In the genomic region with DNA sequence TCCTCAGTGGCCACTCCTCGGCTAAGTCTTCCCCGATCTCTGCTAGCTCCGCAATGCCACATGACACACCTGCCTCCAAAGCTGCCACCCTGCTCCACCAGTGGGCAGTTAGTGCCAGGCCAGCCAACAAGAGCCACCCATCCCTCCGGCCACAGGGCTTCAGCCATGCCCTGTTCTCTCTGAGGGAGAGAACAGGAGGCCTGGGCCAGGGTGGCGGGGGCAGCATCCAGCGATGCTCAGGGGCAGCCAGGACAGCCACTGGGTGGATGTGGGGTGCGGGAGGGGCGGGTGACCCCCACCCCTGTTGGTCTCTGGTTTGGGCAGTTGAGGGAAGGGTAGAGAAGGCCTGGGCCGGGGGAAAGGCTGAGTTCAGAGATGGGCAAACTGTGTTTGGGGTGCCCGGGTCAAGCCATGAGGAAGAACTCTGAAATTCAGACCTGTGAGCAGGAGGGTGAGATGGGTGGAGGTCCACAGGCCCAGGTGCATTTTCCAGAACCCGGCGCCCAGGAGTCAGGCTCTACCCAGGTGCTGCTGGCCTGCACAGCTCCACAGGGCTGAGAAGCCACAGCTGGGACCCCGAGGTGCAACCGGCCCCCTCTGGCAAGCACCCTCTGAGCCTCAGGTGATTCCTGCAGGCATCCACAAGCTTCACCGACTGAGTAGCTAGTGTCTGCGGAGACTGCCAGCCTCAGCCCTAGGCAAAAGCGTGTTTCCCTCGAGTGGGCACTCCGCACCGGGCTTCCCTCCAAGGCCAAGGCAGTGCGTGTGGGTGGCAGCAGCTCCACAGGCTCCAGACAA, we compare ENCODE assay signal across 23 cellular contexts.
"Had no signal": no experiment of that assay in that cellular context is flagged by ENCODE, and none has a peak within 500 bp of the region (broad histone marks: within the 10 kb centered on the region; RNA-seq: fewer than 3 reads in every experiment).

No MANE protein-coding gene starts in this region.

- DNase-seq: activated CD4-positive, alpha-beta T cell treated with anti-CD3 and anti-CD28 coated beads for 4 hours; activated CD8-positive, alpha-beta memory T cell treated with anti-CD3 and anti-CD28 coated beads, Interleukin-2, amount 50 U/mL, for 4 hours; activated CD8-positive, alpha-beta T cell treated with anti-CD3 and anti-CD28 coated beads for 36 hours; activated effector memory CD4-positive, alpha-beta T cell treated with Interleukin-2 at 50 U/mL for 16 hours; activated naive CD4-positive, alpha-beta T cell; aorta; KBM-7; NCI-H1048; NCI-H1417; NCI-H1930; NCI-H345; NCI-H510A; NCI-H526 treated with DMSO at 0.1 percent for 48 hours; NCI-H82; T-cell; T-helper 2 cell; T1000 had no signal

- H3K27me3 Mint-ChIP-seq: activated CD8-positive, alpha-beta T cell treated with anti-CD3 and anti-CD28 coated beads for 36 hours; activated naive CD4-positive, alpha-beta T cell treated with anti-CD3 and anti-CD28 coated beads, Interleukin-2, amount 50 U/mL, for 24 hours had no signal

- H3K4me3 Mint-ChIP-seq: activated CD8-positive, alpha-beta T cell treated with anti-CD3 and anti-CD28 coated beads for 36 hours; activated naive CD4-positive, alpha-beta T cell treated with anti-CD3 and anti-CD28 coated beads, Interleukin-2, amount 50 U/mL, for 24 hours; activated T-helper 1 cell treated with anti-CD3 and anti-CD28 coated beads, Interleukin-12 subunit alpha, Interleukin-12 subunit beta, Interleukin-2, Interleukin-4 antibody, amounts not matched to agents 30 ng/mL and 10 ng/mL and 1 ng/mL, durations not matched to agents 14 hours and 24 hours and 36 hours; T-cell had no signal

- H3K27ac ChIP-seq: breast epithelium, SK-N-MC had no signal

- H3K27ac Mint-ChIP-seq: activated CD8-positive, alpha-beta T cell treated with anti-CD3 and anti-CD28 coated beads for 36 hours; activated naive CD4-positive, alpha-beta T cell treated with anti-CD3 and anti-CD28 coated beads, Interleukin-2, amount 50 U/mL, for 24 hours; activated T-helper 1 cell treated with anti-CD3 and anti-CD28 coated beads, Interleukin-12 subunit alpha, Interleukin-12 subunit beta, Interleukin-2, Interleukin-4 antibody, amounts not matched to agents 30 ng/mL and 10 ng/mL and 1 ng/mL, durations not matched to agents 14 hours and 24 hours and 36 hours; T-cell had no signal

- FAIRE-seq: TTC549 had no signal

- H3K27me3 ChIP-seq: breast epithelium had no signal

- H3K9me3 Mint-ChIP-seq: activated naive CD4-positive, alpha-beta T cell treated with anti-CD3 and anti-CD28 coated beads, Interleukin-2, amount 50 U/mL, for 24 hours; activated T-helper 1 cell treated with anti-CD3 and anti-CD28 coated beads, Interleukin-12 subunit alpha, Interleukin-12 subunit beta, Interleukin-2, Interleukin-4 antibody, amounts not matched to agents 30 ng/mL and 10 ng/mL and 1 ng/mL, durations not matched to agents 14 hours and 24 hours and 36 hours; T-cell had no signal

- H3K4me1 ChIP-seq: breast epithelium had no signal

- ATAC-seq: activated CD8-positive, alpha-beta T cell treated with anti-CD3 and anti-CD28 coated beads for 36 hours; Right ventricle myocardium inferior had no signal

- H3K36me3 Mint-ChIP-seq: T-cell had no signal

- H3K4me3 ChIP-seq: breast epithelium, SK-N-MC had no signal

- H3K36me3 ChIP-seq: breast epithelium had no signal
